18 cellular contexts compared by ENCODE assay signal in genomic region chr9:138048184-138048583, GRCh38.
A peak's percentile ranks its signal among the peaks of the same experiment; 100 is the strongest.
DNase-seq lines count a peak whose midpoint lies in the region; ATAC-seq, FAIRE-seq and TF ChIP-seq lines count a peak whose summit lies in the region.
"Had no signal": no experiment of that assay in that cellular context is flagged by ENCODE, and none has a peak within 500 bp of the region (broad histone marks: within the 10 kb centered on the region; RNA-seq: fewer than 3 reads in every experiment).

No MANE protein-coding gene starts in this region.

- TF ChIP-seq EP300 in SK-N-SH (IDR thresholded peaks at IDR 0.05; ENCODE audit: borderline replicate concordance in 1 of 2, low read depth in 1 of 2, low read length in 1 of 2), result no peak
- TF ChIP-seq EP300 in esophagus muscularis mucosa (IDR thresholded peaks at IDR 0.05), result no peak

- H3K9me3 ChIP-seq in SK-N-SH (no peaks in the 10 kb centered on the region), esophagus muscularis mucosa (no peaks in the 10 kb centered on the region), T-helper 17 cell (ENCODE audit: control insufficient read depth, low read length, poor library complexity, severe bottlenecking) (no peaks in the 10 kb centered on the region)
- H3K9me3 ChIP-seq: SJCRH30 had no signal

- no peak overlapping the region for H3K4me2 ChIP-seq in SK-N-SH

- TF ChIP-seq RAD21 in SK-N-SH (IDR thresholded peaks at IDR 0.05; ENCODE audit: low read length), result no peak

- H3K36me3 Mint-ChIP-seq in osteocyte (ENCODE audit: unreplicated experiment), result no peaks in the 10 kb centered on the region
- peaks cover 6% of the 10 kb centered on the region for H3K36me3 Mint-ChIP-seq in T-helper 17 cell (ENCODE audit: low read depth)
- H3K36me3 Mint-ChIP-seq: CD8-positive, alpha-beta memory T cell had no signal

- no peaks in the 10 kb centered on the region for H4K20me1 ChIP-seq in SK-N-SH (ENCODE audit: insufficient read depth)

- 28% methylated on average over 3 of the region's 7 CpGs for WGBS in SK-N-SH (ENCODE audit: low lambda C conversion rate)
- WGBS in esophagus muscularis mucosa, result 100% methylated on average over 4 of the region's 7 CpGs

- no peak for FAIRE-seq in D721Med (lab: Jason Lieb, UNC)
- FAIRE-seq: GM12892 had no signal

- H3K27ac ChIP-seq in SK-N-SH (ENCODE audit: low read depth in 2 of 2, low read length in 1 of 2), result no peak overlapping the region
- no peak overlapping the region for H3K27ac ChIP-seq in esophagus muscularis mucosa (replicated peaks in 1 of 4)
- H3K27ac ChIP-seq: RWPE1, SJCRH30 had no signal

- no peak for TF ChIP-seq POLR2A in esophagus muscularis mucosa (IDR thresholded peaks at IDR 0.05; ENCODE audit: low read depth)

- no peaks in the 10 kb centered on the region for H3K27me3 Mint-ChIP-seq in osteocyte (ENCODE audit: unreplicated experiment)
- peaks cover 53% of the 10 kb centered on the region for H3K27me3 Mint-ChIP-seq in T-helper 17 cell

- CTCF ChIA-PET in SK-N-SH (lab: Yijun Ruan, JAX), result interaction anchor here (0.5 to 0.8 kb wide), 2 partner anchors 12 to 17 kb away, joined by 3 read pairs; no protein-coding TSS in a partner anchor

- H3K9ac ChIP-seq in SK-N-SH, result no peak overlapping the region

- H3K4me1 ChIP-seq in SK-N-SH (ENCODE audit: control insufficient read depth in 1 of 2, insufficient read depth in 2 of 2, low read depth in 1 of 2, low read length in 1 of 2), result no peaks in the 10 kb centered on the region; a peak in 1 of 4 replicates
- H3K4me1 ChIP-seq in esophagus muscularis mucosa, result no peaks in the 10 kb centered on the region
- H3K4me1 ChIP-seq: SJCRH30 had no signal

- DNase-seq in SK-N-SH (peak; percentile 17), D721Med (ENCODE audit: insufficient read length, low spot score) (peak; percentile 3), esophagus muscularis mucosa (ENCODE audit: extremely low spot score) (peak; percentile 86), osteocyte (ENCODE audit: extremely low spot score, unreplicated experiment) (peak; percentile 66), C1 segment of cervical spinal cord (lab: John Stamatoyannopoulos, UW) (no peak), COLO829 (ENCODE audit: low spot score) (no peak), T-helper 17 cell (no peak)
- DNase-seq: CD8-positive, alpha-beta memory T cell; HFFc6; Karpas-422; NCI-H1417; NCI-H187 treated with DMSO at 0.1 percent for 48 hours; NCI-H526 treated with DMSO at 0.1 percent for 48 hours; OCI-M1 had no signal

- no peaks in the 10 kb centered on the region for H3K79me2 ChIP-seq in SK-N-SH (ENCODE audit: insufficient read depth)

- POLR2A ChIA-PET in SK-N-SH (lab: Yijun Ruan, JAX), result no interaction called here

- no peaks in the 10 kb centered on the region for H3K27me3 ChIP-seq in SK-N-SH (ENCODE audit: insufficient read depth)
- H3K27me3 ChIP-seq in esophagus muscularis mucosa, result peaks cover 0 to 58% (median 0%) of the 10 kb centered on the region in 4 donors

- no peak overlapping the region for H3K27ac Mint-ChIP-seq in osteocyte (ENCODE audit: unreplicated experiment)
- H3K27ac Mint-ChIP-seq in T-helper 17 cell, result no peak overlapping the region
- H3K27ac Mint-ChIP-seq: HFFc6 had no signal

- no peak overlapping the region for H2AFZ ChIP-seq in SK-N-SH (ENCODE audit: low read depth)

- H3K36me3 ChIP-seq in SK-N-SH (replicated peaks in 1 of 2; ENCODE audit: control insufficient read depth in 1 of 2, insufficient read depth in 2 of 2, low read length in 1 of 2) (no peaks in the 10 kb centered on the region), esophagus muscularis mucosa (no peaks in the 10 kb centered on the region)
- H3K36me3 ChIP-seq: SJCRH30 had no signal

- no peaks in the 10 kb centered on the region for H3F3A ChIP-seq in SK-N-SH (replicated peaks; ENCODE audit: insufficient read depth)

- no peaks in the 10 kb centered on the region for H3K9me3 Mint-ChIP-seq in osteocyte (ENCODE audit: unreplicated experiment)
- H3K9me3 Mint-ChIP-seq: CD8-positive, alpha-beta memory T cell had no signal

- H3K4me1 Mint-ChIP-seq in osteocyte (ENCODE audit: unreplicated experiment) (no peaks in the 10 kb centered on the region), T-helper 17 cell (peaks cover 9% of the 10 kb centered on the region)
- H3K4me1 Mint-ChIP-seq: CD8-positive, alpha-beta memory T cell had no signal

- no peak for TF ChIP-seq CTCF in SK-N-SH (IDR thresholded peaks at IDR 0.05)
- TF ChIP-seq CTCF in D721Med (IDR thresholded peaks at IDR 0.05; ENCODE audit: insufficient read depth, missing control alignments), result no peak
- no peak for TF ChIP-seq CTCF in esophagus muscularis mucosa (IDR thresholded peaks at IDR 0.05)
- no peak for TF ChIP-seq CTCF in osteocyte (IDR thresholded peaks at IDR 0.05)

- ATAC-seq in SK-N-SH treated with all-trans-retinoic acid at 6 μM for 48 hours (no peak), T-helper 17 cell (no peak)

- no peak overlapping the region for H3K4me3 ChIP-seq in SK-N-SH (ENCODE audit: low read depth in 2 of 2, low read length in 1 of 2)
- no peak overlapping the region for H3K4me3 ChIP-seq in esophagus muscularis mucosa
- H3K4me3 ChIP-seq: SJCRH30 had no signal

- H3K4me3 Mint-ChIP-seq in osteocyte (ENCODE audit: unreplicated experiment), result no peak overlapping the region
- no peak overlapping the region for H3K4me3 Mint-ChIP-seq in T-helper 17 cell
- H3K4me3 Mint-ChIP-seq: CD8-positive, alpha-beta memory T cell; HFFc6 had no signal

- intact Hi-C loops in esophagus muscularis mucosa (cut with DNase I), result no loop called here

- no peaks in the 10 kb centered on the region for H3K9me2 ChIP-seq in SK-N-SH

TF ChIP-seq in SK-N-SH, 30 proteins besides CTCF, POLR2A, EP300 and RAD21:
- TF ChIP-seq YY1 (IDR thresholded peaks at IDR 0.05; ENCODE audit: low read depth) (no peak), NFIC (IDR thresholded peaks at IDR 0.05; ENCODE audit: borderline replicate concordance) (no peak), POLR2AphosphoS5 (IDR thresholded peaks at IDR 0.05; ENCODE audit: low read depth, low read length) (no peak), TEAD4 (IDR thresholded peaks at IDR 0.05; ENCODE audit: borderline replicate concordance, insufficient read depth) (no peak), FOXJ3 (CRISPR knock-in tag; IDR thresholded peaks at IDR 0.05) (no peak), USF1 (IDR thresholded peaks at IDR 0.05; ENCODE audit: borderline replicate concordance, low read depth) (no peak), MAX (IDR thresholded peaks at IDR 0.05; ENCODE audit: low read depth) (no peak), FOSL2 (IDR thresholded peaks at IDR 0.05; ENCODE audit: borderline replicate concordance, low read depth) (no peak), ELF1 (IDR thresholded peaks at IDR 0.05) (no peak), CHD2 (IDR thresholded peaks at IDR 0.05; ENCODE audit: low read length, partially characterized antibody) (no peak), RFX5 (IDR thresholded peaks at IDR 0.05; ENCODE audit: low read length) (no peak)

TF ChIP-seq in SK-N-SH treated with all-trans-retinoic acid at 6 μM for 48 hours, 23 proteins besides CTCF, POLR2A, EP300 and RAD21:
- TF ChIP-seq SNAI2 (CRISPR knock-in tag; IDR thresholded peaks at IDR 0.05) (no peak), ZNF70 (CRISPR knock-in tag; IDR thresholded peaks at IDR 0.05) (no peak), ARNTL (CRISPR knock-in tag; IDR thresholded peaks at IDR 0.05; ENCODE audit: borderline replicate concordance, low read depth) (no peak), CREB5 (CRISPR knock-in tag; IDR thresholded peaks at IDR 0.05; ENCODE audit: low read depth) (no peak), TOX (CRISPR knock-in tag; IDR thresholded peaks at IDR 0.05; ENCODE audit: borderline replicate concordance) (no peak), GLIS3 (CRISPR knock-in tag; IDR thresholded peaks at IDR 0.05) (no peak), TCF4 (CRISPR knock-in tag; IDR thresholded peaks at IDR 0.05; ENCODE audit: borderline replicate concordance) (no peak)
TF ChIP-seq in SK-N-SH treated with all-trans-retinoic acid at 6 μM for 48 hours: peak in this region for 0.

Comparison
In these comparisons a context has a peak if more than half of its experiments do, and no peak if none do; other contexts are left out.
1. DNase-seq: peak in SK-N-SH (single experiment), D721Med (single experiment), esophagus muscularis mucosa (single experiment) and osteocyte (single experiment); none in C1 segment of cervical spinal cord (0 of 14), COLO829 (single experiment) and T-helper 17 cell (0 of 3).